In genomic region chr22:45672564-45673481, GRCh38 we compare ENCODE assay signal across 8 cellular contexts. TPM values are rescaled to one million over a fixed set of nuclear protein-coding genes. Genes with fewer than 3 reads are reported as not detected.
DNase-seq lines count a peak whose midpoint lies in the region; ATAC-seq and TF ChIP-seq lines count a peak whose summit lies in the region.

No MANE protein-coding gene starts in this region.

- H3K9me3 ChIP-seq in HAP-1 = no peaks in the 10 kb centered on the region
- H3K9me3 ChIP-seq in right cardiac atrium (ENCODE audit: control insufficient read depth, low read length) = no peaks in the 10 kb centered on the region
- H3K9me3 ChIP-seq in spleen = no peaks in the 10 kb centered on the region

- H3K4me1 Mint-ChIP-seq in activated T-helper 1 cell treated with anti-CD3 and anti-CD28 coated beads, Interleukin-12 subunit alpha, Interleukin-12 subunit beta, Interleukin-2, Interleukin-4 antibody, amounts not matched to agents 30 ng/mL and 10 ng/mL and 1 ng/mL, durations not matched to agents 14 hours and 24 hours and 36 hours (ENCODE audit: low read depth) = peaks cover 37% of the 10 kb centered on the region

- peak overlapping the region; percentile 96 for H3K4me3 Mint-ChIP-seq in activated T-helper 1 cell treated with anti-CD3 and anti-CD28 coated beads, Interleukin-12 subunit alpha, Interleukin-12 subunit beta, Interleukin-2, Interleukin-4 antibody, amounts not matched to agents 30 ng/mL and 10 ng/mL and 1 ng/mL, durations not matched to agents 14 hours and 24 hours and 36 hours

- ATAC-seq in right cardiac atrium (peak; percentile 24 to 28), HG03025 (IDR thresholded peaks at IDR 0.05; ENCODE audit: low FRiP score, unreplicated experiment) (no peak)

- H3K27ac ChIP-seq in 22Rv1 = peak overlapping the region; percentile 82
- no peak overlapping the region for H3K27ac ChIP-seq in right cardiac atrium (ENCODE audit: low read length)
- peak overlapping the region; percentile 72 to 89 (median 84) for H3K27ac ChIP-seq in spleen

- no peaks in the 10 kb centered on the region for H3K27me3 Mint-ChIP-seq in activated T-helper 1 cell treated with anti-CD3 and anti-CD28 coated beads, Interleukin-12 subunit alpha, Interleukin-12 subunit beta, Interleukin-2, Interleukin-4 antibody, amounts not matched to agents 30 ng/mL and 10 ng/mL and 1 ng/mL, durations not matched to agents 14 hours and 24 hours and 36 hours (ENCODE audit: insufficient read depth)

- H3K9me3 Mint-ChIP-seq in activated T-helper 1 cell treated with anti-CD3 and anti-CD28 coated beads, Interleukin-12 subunit alpha, Interleukin-12 subunit beta, Interleukin-2, Interleukin-4 antibody, amounts not matched to agents 30 ng/mL and 10 ng/mL and 1 ng/mL, durations not matched to agents 14 hours and 24 hours and 36 hours = no peaks in the 10 kb centered on the region

- peak overlapping the region; percentile 89 for H3K4me3 ChIP-seq in HAP-1
- peak overlapping the region; percentile 65 for H3K4me3 ChIP-seq in right cardiac atrium (ENCODE audit: low read length)
- peak overlapping the region; percentile 66 to 92 (median 84) for H3K4me3 ChIP-seq in spleen

- H3K36me3 ChIP-seq in HAP-1 (replicated peaks) = peaks cover 11% of the 10 kb centered on the region
- peaks cover 0 to 11% (median 2%) of the 10 kb centered on the region in 6 donors for H3K36me3 ChIP-seq in spleen

- H3K36me3 Mint-ChIP-seq in activated T-helper 1 cell treated with anti-CD3 and anti-CD28 coated beads, Interleukin-12 subunit alpha, Interleukin-12 subunit beta, Interleukin-2, Interleukin-4 antibody, amounts not matched to agents 30 ng/mL and 10 ng/mL and 1 ng/mL, durations not matched to agents 14 hours and 24 hours and 36 hours (ENCODE audit: low read depth) = peaks cover 15% of the 10 kb centered on the region

- H3K27me3 ChIP-seq in HAP-1 (ENCODE audit: low read depth) (no peaks in the 10 kb centered on the region), right cardiac atrium (ENCODE audit: control insufficient read depth, insufficient read depth) (no peaks in the 10 kb centered on the region), spleen (replicated peaks in 1 of 7) (no peaks in the 10 kb centered on the region)

- TF ChIP-seq CTCF in 22Rv1 (IDR thresholded peaks at IDR 0.05) (no peak), spleen (IDR thresholded peaks at IDR 0.05 in 8 of 11, conservative IDR thresholded peaks at IDR 0.05 in 3 of 11) (no peak)

- TF ChIP-seq POLR2A in spleen (IDR thresholded peaks at IDR 0.05) = no peak

- DNase-seq in HAP-1 (ENCODE audit: low spot score in 2 of 2) = no peak
- DNase-seq in activated T-helper 1 cell treated with anti-CD3 and anti-CD28 coated beads, Interleukin-12 subunit alpha, Interleukin-12 subunit beta, Interleukin-2, Interleukin-4 antibody, amounts not matched to agents 30 ng/mL and 10 ng/mL and 1 ng/mL, durations not matched to agents 14 hours and 24 hours and 36 hours (ENCODE audit: low spot score) = no peak
- no peak for DNase-seq in right cardiac atrium
- DNase-seq in spleen = no peak
- DNase-seq in middle frontal gyrus (ENCODE audit: extremely low spot score, low spot score) = no peak
- DNase-seq in iPS-NIHi7 (ENCODE audit: extremely low spot score) = no peak

- peak overlapping the region; percentile 89 for H3K27ac Mint-ChIP-seq in activated T-helper 1 cell treated with anti-CD3 and anti-CD28 coated beads, Interleukin-12 subunit alpha, Interleukin-12 subunit beta, Interleukin-2, Interleukin-4 antibody, amounts not matched to agents 30 ng/mL and 10 ng/mL and 1 ng/mL, durations not matched to agents 14 hours and 24 hours and 36 hours

- in situ Hi-C loops in HAP-1 (cut with MboI; ENCODE audit: low sequenced_read_pairs) = no loop called here

- H3K4me1 ChIP-seq in HAP-1 (peaks cover 13% of the 10 kb centered on the region), right cardiac atrium (ENCODE audit: control insufficient read depth, insufficient read depth, low read length) (peaks cover 11% of the 10 kb centered on the region), spleen (peaks cover 12 to 51% (median 34%) of the 10 kb centered on the region in 6 donors)

- intact Hi-C loops in activated T-helper 1 cell treated with anti-CD3 and anti-CD28 coated beads, Interleukin-12 subunit alpha, Interleukin-12 subunit beta, Interleukin-2, Interleukin-4 antibody, amounts not matched to agents 30 ng/mL and 10 ng/mL and 1 ng/mL, durations not matched to agents 14 hours and 24 hours and 36 hours (cut with micrococcal nuclease) = loop anchor here (5.0 kb wide), 1 partner anchor 579 kb away; the partner anchor contains the start of gene CDPF1
- intact Hi-C loops in right cardiac atrium (cut with DNase I) (no loop called here), spleen (cut with DNase I; ENCODE audit: low total_unique reads) (no loop called here)

- 14% methylated on average over 14 of the region's 14 CpGs for WGBS in right cardiac atrium
- WGBS in spleen, 5 donors = 16 to 37% (median 19%) methylated on average over 9 to 14 of the region's 14 CpGs

RNA-seq across cellular contexts. Expression of gene ATXN10, which starts 1.2 kb away (rescaled TPM):
- total RNA-seq in activated T-helper 1 cell treated with anti-CD3 and anti-CD28 coated beads, Interleukin-12 subunit alpha, Interleukin-12 subunit beta, Interleukin-2, Interleukin-4 antibody, amounts not matched to agents 30 ng/mL and 10 ng/mL and 1 ng/mL, durations not matched to agents 14 hours and 24 hours and 36 hours = 110 and 119 TPM in 2 replicates
- 100 to 1,000 TPM; 141 to 176 (median 153) TPM for total RNA-seq in right cardiac atrium
- 96.6 TPM for polyA plus RNA-seq in right cardiac atrium
- 100 to 1,000 TPM in 2 of 7 donors, 10 to 100 TPM in 5; 79.1 to 119 (median 87.4) TPM for total RNA-seq in spleen
- 10 to 100 TPM; 46.1 to 59.4 (median 57.6) TPM for polyA plus RNA-seq in spleen
